In the genomic region with DNA sequence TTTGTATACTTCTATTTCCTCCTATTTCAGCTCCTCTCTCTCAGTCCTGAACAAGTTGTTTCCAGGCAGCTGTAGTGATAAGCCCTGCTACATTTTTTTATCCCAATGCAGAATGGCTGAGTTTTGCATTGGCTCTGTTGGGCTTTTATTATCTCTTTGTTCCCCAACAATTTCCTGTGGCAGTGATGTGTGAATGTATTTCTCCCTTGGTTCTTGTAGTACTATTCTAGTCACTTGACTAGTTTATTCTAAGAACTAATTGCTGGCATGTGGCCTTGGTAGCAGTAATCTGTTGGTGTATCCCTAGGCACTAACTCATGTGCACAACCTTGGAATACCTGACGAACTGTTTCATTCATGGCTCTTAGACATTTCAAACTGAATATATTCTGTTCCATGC, we compare ENCODE assay signal across 27 cellular contexts.
"Had no signal": no experiment of that assay in that cellular context is flagged by ENCODE, and none has a peak within 500 bp of the region (broad histone marks: within the 10 kb centered on the region; RNA-seq: fewer than 3 reads in every experiment).

No MANE protein-coding gene starts in this region.

- H3K36me3 Mint-ChIP-seq: activated naive CD4-positive, alpha-beta T cell treated with anti-CD3 and anti-CD28 coated beads, Interleukin-2, amount 50 U/mL, for 24 hours; activated naive CD8-positive, alpha-beta T cell treated with anti-CD3 and anti-CD28 coated beads for 36 hours had no signal

- H3K4me3 ChIP-seq: adrenal gland, body of pancreas, colonic mucosa, gastrocnemius medialis had no signal

- H3K4me1 ChIP-seq: adrenal gland, body of pancreas, colonic mucosa, foreskin keratinocyte, gastrocnemius medialis had no signal

- H3K4me1 Mint-ChIP-seq: activated B cell treated with CpG ODN at 0.5 μM for 24 hours; activated naive CD4-positive, alpha-beta T cell treated with anti-CD3 and anti-CD28 coated beads, Interleukin-2, amount 50 U/mL, for 24 hours; activated naive CD8-positive, alpha-beta T cell treated with anti-CD3 and anti-CD28 coated beads for 36 hours; activated naive CD8-positive, alpha-beta T cell treated with anti-CD3 and anti-CD28 coated beads, Interleukin-2, amount 50 U/mL, for 24 hours; activated T-helper 17 cell treated with anti-CD3 and anti-CD28 coated beads, Interleukin-2, amount 50 U/mL, for 72 hours had no signal

- H3K27ac Mint-ChIP-seq: activated B cell treated with CpG ODN at 0.5 μM for 24 hours; activated CD8-positive, alpha-beta T cell treated with anti-CD3 and anti-CD28 coated beads for 36 hours; activated naive CD4-positive, alpha-beta T cell treated with anti-CD3 and anti-CD28 coated beads, Interleukin-2, amount 50 U/mL, for 24 hours; activated naive CD8-positive, alpha-beta T cell treated with anti-CD3 and anti-CD28 coated beads for 36 hours; activated naive CD8-positive, alpha-beta T cell treated with anti-CD3 and anti-CD28 coated beads, Interleukin-2, amount 50 U/mL, for 24 hours; activated T-helper 17 cell treated with anti-CD3 and anti-CD28 coated beads, Interleukin-2, amount 50 U/mL, for 72 hours had no signal

- H3K36me3 ChIP-seq: adrenal gland, colonic mucosa, gastrocnemius medialis had no signal

- H3K27ac ChIP-seq: adrenal gland, body of pancreas, colonic mucosa, foreskin keratinocyte, gastrocnemius medialis had no signal

- H3K9me3 ChIP-seq: adrenal gland, body of pancreas, colonic mucosa, gastrocnemius medialis had no signal

- ATAC-seq: activated CD4-positive, CD25-positive, alpha-beta regulatory T cell treated with anti-CD3 and anti-CD28 coated beads, Interleukin-2, amount 50 U/mL, for 24 hours; activated CD8-positive, alpha-beta T cell treated with anti-CD3 and anti-CD28 coated beads for 36 hours; activated naive CD8-positive, alpha-beta T cell treated with anti-CD3 and anti-CD28 coated beads, Interleukin-2, amount 50 U/mL, for 24 hours; activated T-cell treated with anti-CD3 and anti-CD28 coated beads, Interleukin-2, amount 50 U/mL, for 4 hours; activated T-helper 17 cell treated with anti-CD3 and anti-CD28 coated beads, Interleukin-2, amount 50 U/mL, for 72 hours; body of pancreas; esophagus mucosa; foreskin keratinocyte; gastrocnemius medialis had no signal

- H3K9me3 Mint-ChIP-seq: activated B cell treated with CpG ODN at 0.5 μM for 24 hours; activated CD8-positive, alpha-beta T cell treated with anti-CD3 and anti-CD28 coated beads for 36 hours; activated naive CD4-positive, alpha-beta T cell treated with anti-CD3 and anti-CD28 coated beads, Interleukin-2, amount 50 U/mL, for 24 hours; activated naive CD8-positive, alpha-beta T cell treated with anti-CD3 and anti-CD28 coated beads for 36 hours; activated naive CD8-positive, alpha-beta T cell treated with anti-CD3 and anti-CD28 coated beads, Interleukin-2, amount 50 U/mL, for 24 hours; activated T-cell treated with anti-CD3 and anti-CD28 coated beads, Interleukin-2, amount 50 U/mL, for 4 hours; activated T-helper 17 cell treated with anti-CD3 and anti-CD28 coated beads, Interleukin-2, amount 50 U/mL, for 72 hours had no signal

- DNase-seq: activated B cell treated with CpG ODN at 0.5 μM for 24 hours; activated CD4-positive, alpha-beta T cell treated with anti-CD3 and anti-CD28 coated beads for 48 hours; activated CD4-positive, alpha-beta T cell treated with anti-CD3 and anti-CD28 coated beads, Interleukin-2, amount 50 U/mL, for 1 hour; activated CD4-positive, alpha-beta T cell treated with anti-CD3 and anti-CD28 coated beads, Interleukin-2, amount 50 U/mL, for 48 hours; activated CD8-positive, alpha-beta memory T cell treated with anti-CD3 and anti-CD28 coated beads for 24 hours; activated CD8-positive, alpha-beta T cell treated with anti-CD3 and anti-CD28 coated beads for 36 hours; activated effector memory CD4-positive, alpha-beta T cell treated with Interleukin-2 at 50 U/mL for 16 hours; activated gamma-delta T cell treated with Interleukin-2 at 50 U/mL for 16 hours; activated naive CD4-positive, alpha-beta T cell treated with Interleukin-2 at 50 U/mL for 16 hours; activated naive CD8-positive, alpha-beta T cell treated with anti-CD3 and anti-CD28 coated beads for 36 hours; activated naive CD8-positive, alpha-beta T cell treated with anti-CD3 and anti-CD28 coated beads, Interleukin-2, amount 50 U/mL, for 24 hours; activated T-cell treated with anti-CD3 and anti-CD28 coated beads, Interleukin-2, amount 50 U/mL, for 4 hours; amygdala; body of pancreas; central memory CD4-positive, alpha-beta T cell; cerebellar nuclear complex; colonic mucosa; effector CD8-positive, alpha-beta T cell; foreskin keratinocyte; gastrocnemius medialis; glutamatergic neuron; T-helper 2 cell had no signal

- H3K4me3 Mint-ChIP-seq: activated B cell treated with CpG ODN at 0.5 μM for 24 hours; activated CD8-positive, alpha-beta T cell treated with anti-CD3 and anti-CD28 coated beads for 36 hours; activated naive CD4-positive, alpha-beta T cell treated with anti-CD3 and anti-CD28 coated beads, Interleukin-2, amount 50 U/mL, for 24 hours; activated naive CD8-positive, alpha-beta T cell treated with anti-CD3 and anti-CD28 coated beads for 36 hours; activated naive CD8-positive, alpha-beta T cell treated with anti-CD3 and anti-CD28 coated beads, Interleukin-2, amount 50 U/mL, for 24 hours; activated T-cell treated with anti-CD3 and anti-CD28 coated beads, Interleukin-2, amount 50 U/mL, for 4 hours; activated T-helper 17 cell treated with anti-CD3 and anti-CD28 coated beads, Interleukin-2, amount 50 U/mL, for 72 hours had no signal

- H3K27me3 ChIP-seq: adrenal gland, body of pancreas, colonic mucosa had no signal
